8 cellular contexts compared by ENCODE assay signal in genomic region chr1:162561616-162562451, GRCh38. TPM values are rescaled to one million over a fixed set of nuclear protein-coding genes. Genes with fewer than 3 reads are reported as not detected.
DNase-seq lines count a peak whose midpoint lies in the region; ATAC-seq and TF ChIP-seq lines count a peak whose summit lies in the region.

Gene UAP1, plus strand, starts transcription at chr1:162561722. Its CDS starts 4,347 bp downstream, at chr1:162566069.

- H3K36me3 Mint-ChIP-seq in dendritic cell treated with granulocyte-macrophage colony-stimulating factor and Interleukin-4, amounts not matched to agents 40 ng/mL and 50 ng/mL, for 4 days (ENCODE audit: low read depth), result peaks cover 21% of the 10 kb centered on the region

- H3K9me3 ChIP-seq in lower lobe of right lung (no peaks in the 10 kb centered on the region), stomach smooth muscle (ENCODE audit: control insufficient read depth in 2 of 2, low read length in 2 of 2) (no peaks in the 10 kb centered on the region)

- intact Hi-C loops in dendritic cell treated with granulocyte-macrophage colony-stimulating factor and Interleukin-4, amounts not matched to agents 40 ng/mL and 50 ng/mL, for 4 days (cut with micrococcal nuclease), result loop anchor here (2.0 to 5.0 kb wide), 2 partner anchors 35 to 65 kb away; partner anchors contain the start of gene UHMK1
- intact Hi-C loops in lower lobe of right lung (cut with DNase I), result no loop called here

- DNase-seq in A172 (ENCODE audit: low spot score), result peak; percentile 40
- peak; percentile 54 for DNase-seq in RPMI8226
- no peak for DNase-seq in lower lobe of right lung
- DNase-seq in MV-4-11 (lab: John Stamatoyannopoulos, UW), result no peak

- peaks cover 30% of the 10 kb centered on the region for H3K4me1 ChIP-seq in lower lobe of right lung
- peaks cover 9% of the 10 kb centered on the region for H3K4me1 ChIP-seq in stomach smooth muscle (ENCODE audit: control insufficient read depth, insufficient read depth, low read length)

- H3K36me3 ChIP-seq in lower lobe of right lung (peaks cover 10% of the 10 kb centered on the region), stomach smooth muscle (ENCODE audit: control insufficient read depth in 2 of 2, insufficient read depth in 2 of 2, low read length in 2 of 2) (peaks cover 0 to 2% of the 10 kb centered on the region in 2 donors)

- peak within 1 kb of the TSS; percentile 87 to 94 for H3K9ac ChIP-seq in stomach smooth muscle (ENCODE audit: low read length in 2 of 2)

- ATAC-seq in GM18517 (IDR thresholded peaks at IDR 0.05; ENCODE audit: unreplicated experiment) (peak; percentile 37), HG02970 (IDR thresholded peaks at IDR 0.05; ENCODE audit: low FRiP score, unreplicated experiment) (peak; percentile 35), lower lobe of right lung (peak; percentile 67 to 68)

- H3K27me3 Mint-ChIP-seq in dendritic cell treated with granulocyte-macrophage colony-stimulating factor and Interleukin-4, amounts not matched to agents 40 ng/mL and 50 ng/mL, for 4 days, result no peaks in the 10 kb centered on the region

- peak within 1 kb of the TSS; percentile 97 for H3K4me3 Mint-ChIP-seq in dendritic cell treated with granulocyte-macrophage colony-stimulating factor and Interleukin-4, amounts not matched to agents 40 ng/mL and 50 ng/mL, for 4 days

- H3K27ac ChIP-seq in lower lobe of right lung (peak within 1 kb of the TSS; percentile 93), stomach smooth muscle (ENCODE audit: low read length) (peak within 1 kb of the TSS; percentile 97)

- H3K27me3 ChIP-seq in lower lobe of right lung (ENCODE audit: low read depth), result no peaks in the 10 kb centered on the region
- H3K27me3 ChIP-seq in stomach smooth muscle (ENCODE audit: control insufficient read depth in 1 of 2, insufficient read depth in 2 of 2, low read length in 2 of 2), result no peaks in the 10 kb centered on the region

- no peak for TF ChIP-seq CTCF in lower lobe of right lung (IDR thresholded peaks at IDR 0.05)

- H3K27ac Mint-ChIP-seq in dendritic cell treated with granulocyte-macrophage colony-stimulating factor and Interleukin-4, amounts not matched to agents 40 ng/mL and 50 ng/mL, for 4 days, result peak within 1 kb of the TSS; percentile 98

- H3K4me3 ChIP-seq in lower lobe of right lung (peak within 1 kb of the TSS; percentile 91), stomach smooth muscle (ENCODE audit: low read length in 2 of 2) (peak within 1 kb of the TSS; percentile 67 to 89)

- no peaks in the 10 kb centered on the region for H3K9me3 Mint-ChIP-seq in dendritic cell treated with granulocyte-macrophage colony-stimulating factor and Interleukin-4, amounts not matched to agents 40 ng/mL and 50 ng/mL, for 4 days

- peaks cover 35% of the 10 kb centered on the region for H3K4me1 Mint-ChIP-seq in dendritic cell treated with granulocyte-macrophage colony-stimulating factor and Interleukin-4, amounts not matched to agents 40 ng/mL and 50 ng/mL, for 4 days (ENCODE audit: low read depth)

RNA-seq across cellular contexts. Expression of gene UAP1, which starts in this region (rescaled TPM):
- total RNA-seq in A172 (2014; rRNA removed; shearing (Covaris generic)), result 247 and 258 TPM in 2 replicates
- 29.4 TPM for total RNA-seq in lower lobe of right lung

Comparison
In these comparisons a context has a peak if more than half of its experiments do, and no peak if none do; other contexts are left out.
1. DNase-seq: peak in A172 (single experiment) and RPMI8226 (single experiment); none in lower lobe of right lung (single experiment) and MV-4-11 (single experiment).
2. Peak in every context shown above with its lines, with median percentiles within 50 percentile points of each other: ATAC-seq.